Comparison of ENCODE assay signal across 9 cellular contexts in the genomic region with DNA sequence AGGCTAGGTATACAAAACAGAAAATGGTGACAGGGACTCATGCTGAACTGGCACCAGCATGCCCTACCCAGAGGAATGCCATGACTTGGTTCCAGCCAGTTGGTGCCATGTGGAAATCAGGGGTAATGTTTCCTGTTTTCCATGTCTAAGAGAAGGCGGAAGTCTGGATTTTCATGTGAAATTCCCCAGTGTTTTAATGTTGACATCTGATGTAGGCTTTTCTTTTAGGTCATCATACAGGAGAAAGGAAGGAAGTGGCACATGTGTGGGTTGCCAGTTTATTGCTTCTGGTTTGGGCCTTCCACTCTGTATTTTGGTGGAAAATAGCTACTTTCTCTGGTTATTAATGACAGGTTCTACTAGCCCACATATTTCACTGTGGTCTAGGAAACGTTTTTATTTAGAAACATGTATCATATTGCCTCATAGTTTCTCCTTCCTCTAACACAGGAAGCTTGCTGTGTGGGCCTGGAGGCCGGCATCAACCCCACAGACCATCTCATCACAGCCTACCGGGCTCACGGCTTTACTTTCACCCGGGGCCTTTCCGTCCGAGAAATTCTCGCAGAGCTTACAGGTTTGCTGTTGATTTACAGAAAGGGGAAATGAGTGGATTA. TPM values are rescaled to one million over a fixed set of nuclear protein-coding genes. Genes with fewer than 3 reads are reported as not detected.
DNase-seq lines count a peak whose midpoint lies in the region; ATAC-seq and TF ChIP-seq lines count a peak whose summit lies in the region.
"Had no signal": no experiment of that assay in that cellular context is flagged by ENCODE, and none has a peak within 500 bp of the region (broad histone marks: within the 10 kb centered on the region; RNA-seq: fewer than 3 reads in every experiment).

No MANE protein-coding gene starts in this region.

- no peak overlapping the region for H3K4me3 ChIP-seq in naive thymus-derived CD4-positive, alpha-beta T cell (ENCODE audit: low read length)
- H3K4me3 ChIP-seq in upper lobe of left lung: no peak overlapping the region

- peaks cover 0 to 16% (median 5%) of the 10 kb centered on the region in 5 donors for H3K36me3 Mint-ChIP-seq in naive thymus-derived CD4-positive, alpha-beta T cell

- in situ Hi-C loops in ACHN (cut with HindIII; ENCODE audit: low pct_ligation_motif_present, low pct_unique_long_range_greater_than_20kb, low sequenced_read_pairs): no loop called here

- H3K27me3 Mint-ChIP-seq in naive thymus-derived CD4-positive, alpha-beta T cell: no peaks in the 10 kb centered on the region

- CTCF ChIA-PET in naive thymus-derived CD4-positive, alpha-beta T cell (lab: Charles Lee): interaction anchor here (0.7 kb wide), 1 partner anchor 15 kb away, joined by 3 read pairs; no protein-coding TSS in a partner anchor

- H3K4me1 Mint-ChIP-seq in naive thymus-derived CD4-positive, alpha-beta T cell: peaks cover 0 to 26% (median 15%) of the 10 kb centered on the region in 7 donors

- H3K9me3 ChIP-seq in naive thymus-derived CD4-positive, alpha-beta T cell (ENCODE audit: control insufficient read depth in 2 of 3, low read length in 3 of 3): no peaks in the 10 kb centered on the region
- no peaks in the 10 kb centered on the region for H3K9me3 ChIP-seq in upper lobe of left lung

- intact Hi-C loops in naive thymus-derived CD4-positive, alpha-beta T cell (cut with micrococcal nuclease): no loop called here

- TF ChIP-seq CTCF in upper lobe of left lung (IDR thresholded peaks at IDR 0.05): no peak

- H3K27ac ChIP-seq in naive thymus-derived CD4-positive, alpha-beta T cell (ENCODE audit: low read depth, low read length): no peak overlapping the region
- no peak overlapping the region for H3K27ac ChIP-seq in upper lobe of left lung

- H3K36me3 ChIP-seq in naive thymus-derived CD4-positive, alpha-beta T cell (ENCODE audit: control insufficient read depth in 2 of 3, insufficient read depth in 3 of 3, low read length in 3 of 3): peaks cover 0 to 49% (median 8%) of the 10 kb centered on the region in 3 experiments
- H3K36me3 ChIP-seq in upper lobe of left lung: peaks cover 0 to 57% (median 25%) of the 10 kb centered on the region in 4 donors

- H3K27ac Mint-ChIP-seq in naive thymus-derived CD4-positive, alpha-beta T cell: peak overlapping the region in 2 of 9 donors; percentile 18 to 65

- ATAC-seq in GM18867 (IDR thresholded peaks at IDR 0.05; ENCODE audit: unreplicated experiment) (peak; percentile 87), GM21737 (IDR thresholded peaks at IDR 0.05; ENCODE audit: unreplicated experiment) (peak; percentile 94), HG03575 (IDR thresholded peaks at IDR 0.05; ENCODE audit: extremely low read depth, insufficient number of reproducible peaks, low FRiP score, unreplicated experiment) (peak; percentile 59), upper lobe of left lung (ENCODE audit: low FRiP score in 2 of 2) (no peak)
- peak; percentile 56 for ATAC-seq in naive thymus-derived CD4-positive, alpha-beta T cell
- ATAC-seq: HCT116 had no signal

- peaks cover 0 to 2% (median 0%) of the 10 kb centered on the region in 11 donors for H3K9me3 Mint-ChIP-seq in naive thymus-derived CD4-positive, alpha-beta T cell

- peak overlapping the region in 1 of 10 donors; percentile 16 for H3K4me3 Mint-ChIP-seq in naive thymus-derived CD4-positive, alpha-beta T cell

- H3K27me3 ChIP-seq in naive thymus-derived CD4-positive, alpha-beta T cell (ENCODE audit: control insufficient read depth in 2 of 2, insufficient read depth in 2 of 2, low read length in 2 of 2): no peaks in the 10 kb centered on the region
- no peaks in the 10 kb centered on the region for H3K27me3 ChIP-seq in upper lobe of left lung

- no peak for TF ChIP-seq POLR2A in upper lobe of left lung (IDR thresholded peaks at IDR 0.05)

- 55 to 74% methylated on average over 8 to 9 of the region's 9 CpGs for whole genome bisulfite sequencing in upper lobe of left lung, 2 donors

- H3K4me1 ChIP-seq in naive thymus-derived CD4-positive, alpha-beta T cell (ENCODE audit: control insufficient read depth in 2 of 2, insufficient read depth in 2 of 2, low read length in 2 of 2): peaks cover 0 to 12% of the 10 kb centered on the region in 2 donors
- H3K4me1 ChIP-seq in upper lobe of left lung: no peaks in the 10 kb centered on the region

- DNase-seq in naive thymus-derived CD4-positive, alpha-beta T cell: no peak
- DNase-seq in NCI-H2171 (lab: John Stamatoyannopoulos, UW): no peak
- no peak for DNase-seq in ACHN
- DNase-seq in upper lobe of left lung: no peak
- DNase-seq: aorta had no signal

- POLR2A ChIA-PET in naive thymus-derived CD4-positive, alpha-beta T cell (lab: Charles Lee): no interaction called here

- TF ChIP-seq EP300 in upper lobe of left lung (IDR thresholded peaks at IDR 0.05): no peak

RNA-seq across cellular contexts. Expression of gene PDHA1, which starts 7.2 kb away (rescaled TPM):
- total RNA-seq in naive thymus-derived CD4-positive, alpha-beta T cell: 100 to 1,000 TPM; 113 to 123 (median 119) TPM
- 10 to 100 TPM; 62.9 to 71.9 TPM for polyA plus RNA-seq in naive thymus-derived CD4-positive, alpha-beta T cell
- total RNA-seq in upper lobe of left lung: 100 to 1,000 TPM in 4 of 6 donors, 10 to 100 TPM in 2; 60.6 to 216 (median 111) TPM

Comparison
In these comparisons a context has a peak if more than half of its experiments do, and no peak if none do; other contexts are left out.
1. ATAC-seq: peak in GM18867 (single experiment), GM21737 (single experiment), HG03575 (single experiment) and naive thymus-derived CD4-positive, alpha-beta T cell (single experiment); none in upper lobe of left lung (0 of 2).